In genomic region chr5:151250346-151251000, GRCh38 we compare ENCODE assay signal across 1 cellular context.
TF ChIP-seq lines count a peak whose summit lies in the region.

No MANE protein-coding gene starts in this region.

TF ChIP-seq in liver, 16 proteins besides CTCF, POLR2A, EP300 and RAD21 (continued from another document):
- TF ChIP-seq ZBTB33 (IDR thresholded peaks at IDR 0.05), result no peak
